In the genomic region with DNA sequence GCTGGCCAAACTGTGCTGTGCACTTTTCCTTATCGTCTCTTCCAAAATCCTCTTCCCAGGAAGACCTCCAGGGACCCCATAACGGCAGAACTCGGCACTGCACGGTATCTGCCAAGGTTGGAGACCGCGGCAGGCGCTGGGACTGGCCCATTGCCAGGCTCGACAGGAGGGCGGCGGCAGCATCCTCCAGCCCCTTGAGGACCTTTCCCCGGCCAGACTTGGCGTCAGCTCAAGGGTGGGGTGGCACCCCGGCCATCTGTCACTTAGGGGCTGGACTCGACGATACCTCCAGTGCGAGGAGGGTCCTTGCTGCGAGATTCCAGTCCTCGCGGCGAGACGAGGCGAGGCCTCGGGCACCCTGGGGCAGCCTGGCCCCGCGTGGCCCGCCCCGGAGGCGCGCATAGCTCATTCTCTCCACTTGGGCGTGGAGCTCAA, we compare ENCODE assay signal across 8 cellular contexts. TPM values are rescaled to one million over a fixed set of nuclear protein-coding genes. Genes with fewer than 3 reads are reported as not detected.
A peak's percentile ranks its signal among the peaks of the same experiment; 100 is the strongest.
DNase-seq lines count a peak whose midpoint lies in the region; ATAC-seq and TF ChIP-seq lines count a peak whose summit lies in the region.

No MANE protein-coding gene starts in this region.

- peaks cover 4% of the 10 kb centered on the region for H3K36me3 Mint-ChIP-seq in activated CD4-positive, alpha-beta memory T cell treated with anti-CD3 and anti-CD28 coated beads for 36 hours
- peaks cover 10% of the 10 kb centered on the region for H3K36me3 Mint-ChIP-seq in endodermal cell (ENCODE audit: low read depth)

- H3K4me1 ChIP-seq in endodermal cell (ENCODE audit: control insufficient read depth, insufficient read depth, low read length), result peaks cover 16% of the 10 kb centered on the region
- peaks cover 25% of the 10 kb centered on the region for H3K4me1 ChIP-seq in muscle layer of colon (ENCODE audit: insufficient read depth, low read length)

- no peaks in the 10 kb centered on the region for H3K9me3 Mint-ChIP-seq in activated CD4-positive, alpha-beta memory T cell treated with anti-CD3 and anti-CD28 coated beads for 36 hours
- no peaks in the 10 kb centered on the region for H3K9me3 Mint-ChIP-seq in endodermal cell

- no peaks in the 10 kb centered on the region for H3K9me3 ChIP-seq in endodermal cell (ENCODE audit: control insufficient read depth, low read length)
- H3K9me3 ChIP-seq in muscle layer of colon (ENCODE audit: low read length), result no peaks in the 10 kb centered on the region

- H3K4me3 ChIP-seq in AG04449 (ENCODE audit: low read depth, low read length) (peak overlapping the region; percentile 89), endodermal cell (ENCODE audit: low read length) (peak overlapping the region; percentile 96), muscle layer of colon (ENCODE audit: low read depth in 1 of 2, low read length in 2 of 2) (peak overlapping the region; percentile 63 to 92)

- H3K27me3 ChIP-seq in endodermal cell (ENCODE audit: control insufficient read depth, insufficient read depth, low read length, poor library complexity, severe bottlenecking), result no peaks in the 10 kb centered on the region
- H3K27me3 ChIP-seq in muscle layer of colon (ENCODE audit: control insufficient read depth in 1 of 2, insufficient read depth in 2 of 2, low read length in 2 of 2), result no peaks in the 10 kb centered on the region

- H3K27ac Mint-ChIP-seq in activated CD4-positive, alpha-beta memory T cell treated with anti-CD3 and anti-CD28 coated beads for 36 hours, result peak overlapping the region; percentile 86
- peak overlapping the region; percentile 78 for H3K27ac Mint-ChIP-seq in endodermal cell

- no peak for DNase-seq in AG04449 (ENCODE audit: low read depth, low spot score)
- DNase-seq in NCI-H146 (lab: John Stamatoyannopoulos, UW), result peak; percentile 63
- DNase-seq in activated CD4-positive, alpha-beta memory T cell treated with anti-CD3 and anti-CD28 coated beads for 36 hours, result peak; percentile 55
- DNase-seq in endodermal cell, result peak; percentile 70
- DNase-seq in stimulated activated naive CD8-positive, alpha-beta T cell treated with anti-CD3 and anti-CD28 coated beads, Interleukin-15, Interleukin-2, amounts not matched to agents 100 U/mL and 50 U/mL, for 24 hours, result peak; percentile 62

- H3K9ac ChIP-seq in endodermal cell (ENCODE audit: extremely low read depth, low read length, poor library complexity, severe bottlenecking), result peak overlapping the region; percentile 92
- peak overlapping the region; percentile 76 for H3K9ac ChIP-seq in muscle layer of colon (ENCODE audit: low read length)

- WGBS in endodermal cell (ENCODE audit: insufficient coverage in 1 of 2, insufficient read length in 1 of 2), 2 experiments, result 0 to 1% methylated on average over 13 to 30 of the region's 30 CpGs

- H3K27ac ChIP-seq in endodermal cell (ENCODE audit: low read depth, low read length), result peak overlapping the region; percentile 91
- H3K27ac ChIP-seq in muscle layer of colon (ENCODE audit: low read depth, low read length), result peak overlapping the region; percentile 79

- H3K36me3 ChIP-seq in endodermal cell (ENCODE audit: control insufficient read depth, insufficient read depth, low read length), result peaks cover 7% of the 10 kb centered on the region
- H3K36me3 ChIP-seq in muscle layer of colon (ENCODE audit: insufficient read depth, low read length), result peaks cover 7% of the 10 kb centered on the region

- H3K27me3 Mint-ChIP-seq in activated CD4-positive, alpha-beta memory T cell treated with anti-CD3 and anti-CD28 coated beads for 36 hours, result no peaks in the 10 kb centered on the region
- H3K27me3 Mint-ChIP-seq in endodermal cell (ENCODE audit: insufficient read depth), result no peaks in the 10 kb centered on the region

- no peak for TF ChIP-seq CTCF in AG04449 (IDR thresholded peaks at IDR 0.05; ENCODE audit: insufficient read depth, low read length, missing control alignments)
- TF ChIP-seq CTCF in endodermal cell (conservative IDR thresholded peaks at IDR 0.05), result peak; percentile 27

- peak; percentile 1 for ATAC-seq in GM19397 (IDR thresholded peaks at IDR 0.05; ENCODE audit: unreplicated experiment)
- peak; percentile 10 for ATAC-seq in stimulated activated naive CD8-positive, alpha-beta T cell treated with anti-CD3 and anti-CD28 coated beads, Interleukin-15, Interleukin-2, amounts not matched to agents 100 U/mL and 50 U/mL, for 24 hours
- no peak for ATAC-seq in GM19467 (IDR thresholded peaks at IDR 0.05; ENCODE audit: unreplicated experiment)

- POLR2A ChIA-PET in AG04449 (lab: Yijun Ruan, JAX), result interaction anchor here (0.7 to 2.0 kb wide), 9 partner anchors 8 to 229 kb away, joined by 3 to 17 read pairs (median 7); a partner anchor contains a TSS
- POLR2A ChIA-PET in activated CD4-positive, alpha-beta memory T cell treated with anti-CD3 and anti-CD28 coated beads for 36 hours (lab: Charles Lee), result interaction anchor here (0.6 to 2.5 kb wide), 6 partner anchors 9 to 214 kb away, joined by 3 to 25 read pairs (median 6); a partner anchor contains a TSS

- peaks cover 35% of the 10 kb centered on the region for H3K4me1 Mint-ChIP-seq in activated CD4-positive, alpha-beta memory T cell treated with anti-CD3 and anti-CD28 coated beads for 36 hours (ENCODE audit: low read depth)
- H3K4me1 Mint-ChIP-seq in endodermal cell, result peaks cover 49% of the 10 kb centered on the region

- intact Hi-C loops in activated CD4-positive, alpha-beta memory T cell treated with anti-CD3 and anti-CD28 coated beads for 36 hours (cut with micrococcal nuclease), result loop anchor here (5.0 kb wide), 2 partner anchors 49 to 51 kb away; a partner anchor contains a TSS

- CTCF ChIA-PET in AG04449 (lab: Yijun Ruan, JAX), result interaction anchor here (1.0 to 6.1 kb wide), 7 partner anchors 12 to 200 kb away, joined by 3 to 33 read pairs (median 4); a partner anchor contains a TSS
- CTCF ChIA-PET in activated CD4-positive, alpha-beta memory T cell treated with anti-CD3 and anti-CD28 coated beads for 36 hours (lab: Charles Lee), result interaction anchor here (0.8 to 1.6 kb wide), 6 partner anchors 11 to 183 kb away, joined by 3 to 9 read pairs (median 3); a partner anchor contains a TSS

- peak overlapping the region; percentile 95 for H3K4me3 Mint-ChIP-seq in activated CD4-positive, alpha-beta memory T cell treated with anti-CD3 and anti-CD28 coated beads for 36 hours
- H3K4me3 Mint-ChIP-seq in endodermal cell, result peak overlapping the region; percentile 86

RNA-seq across cellular contexts. Expression of a gene that starts 0.8 kb away (rescaled TPM):
- 100 to 1,000 TPM; 186 to 203 TPM for total RNA-seq in activated CD4-positive, alpha-beta memory T cell treated with anti-CD3 and anti-CD28 coated beads for 36 hours
- total RNA-seq in endodermal cell, result 100 to 1,000 TPM; 261 to 304 TPM
- 223 TPM for polyA plus RNA-seq in endodermal cell (2013, experiment 1 of 2)
- polyA plus RNA-seq in endodermal cell (2013, experiment 2 of 2), result 225 TPM

RNA-seq across cellular contexts. Expression of a gene that starts 12.4 kb away (rescaled TPM):
- 1 to 10 TPM in 1 of 2 experiments, under 1 TPM in 1; 0.77 to 1.4 TPM for total RNA-seq in activated CD4-positive, alpha-beta memory T cell treated with anti-CD3 and anti-CD28 coated beads for 36 hours
- 1 to 10 TPM; 3.9 to 4.7 TPM for total RNA-seq in endodermal cell
- polyA plus RNA-seq in endodermal cell (2013, experiment 1 of 2), result 4.5 TPM
- polyA plus RNA-seq in endodermal cell (2013, experiment 2 of 2), result 4.1 TPM

RNA-seq across cellular contexts. Expression of a gene that starts 48.6 kb away (rescaled TPM):
- total RNA-seq in activated CD4-positive, alpha-beta memory T cell treated with anti-CD3 and anti-CD28 coated beads for 36 hours, result 10 to 100 TPM; 66.6 to 68.0 TPM
- 10 to 100 TPM; 64.3 to 79.6 TPM for total RNA-seq in endodermal cell
- 57.7 TPM for polyA plus RNA-seq in endodermal cell (2013, experiment 1 of 2)
- polyA plus RNA-seq in endodermal cell (2013, experiment 2 of 2), result 55.6 TPM

RNA-seq across cellular contexts. Expression of a gene that starts 52.8 kb away (rescaled TPM):
- total RNA-seq in activated CD4-positive, alpha-beta memory T cell treated with anti-CD3 and anti-CD28 coated beads for 36 hours, result 10 to 100 TPM; 23.6 to 25.2 TPM
- 10 to 100 TPM; 13.3 to 15.9 TPM for total RNA-seq in endodermal cell
- polyA plus RNA-seq in endodermal cell (2013, experiment 1 of 2), result 6.6 TPM
- polyA plus RNA-seq in endodermal cell (2013, experiment 2 of 2), result 6.3 TPM
